In the genomic region with DNA sequence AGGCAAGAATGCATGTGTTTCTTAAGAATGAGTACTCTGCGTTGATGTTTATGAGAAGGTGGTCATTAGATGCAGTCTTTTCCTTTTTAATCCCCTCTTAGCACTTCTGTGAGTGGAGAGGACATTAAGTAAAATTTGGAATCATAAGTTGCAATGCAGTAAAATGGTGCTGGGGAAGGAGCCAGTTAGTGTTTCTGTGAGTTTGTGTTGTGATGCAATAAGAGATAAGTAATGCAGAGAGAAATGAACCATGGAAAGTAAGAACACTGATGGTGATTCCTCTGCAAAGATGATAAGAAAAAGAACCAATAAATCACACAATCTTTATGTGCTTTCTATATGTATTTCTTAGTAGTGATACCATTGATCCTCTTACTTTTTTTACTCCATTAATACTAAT, we compare ENCODE assay signal across 15 cellular contexts. TPM values are rescaled to one million over a fixed set of nuclear protein-coding genes. Genes with fewer than 3 reads are reported as not detected.
DNase-seq lines count a peak whose midpoint lies in the region; ATAC-seq and TF ChIP-seq lines count a peak whose summit lies in the region.
"Had no signal": no experiment of that assay in that cellular context is flagged by ENCODE, and none has a peak within 500 bp of the region (broad histone marks: within the 10 kb centered on the region; RNA-seq: fewer than 3 reads in every experiment).

No MANE protein-coding gene starts in this region.

- ATAC-seq in activated CD8-positive, alpha-beta T cell treated with anti-CD3 and anti-CD28 coated beads for 36 hours: no peak
- no peak for ATAC-seq in activated CD8-positive, alpha-beta T cell treated with anti-CD3 and anti-CD28 coated beads, Interleukin-2, amount 10 ng/mL, durations not matched to agents 7 days and 5 days

- H3K27me3 Mint-ChIP-seq in activated CD8-positive, alpha-beta T cell treated with anti-CD3 and anti-CD28 coated beads for 36 hours: no peaks in the 10 kb centered on the region
- no peaks in the 10 kb centered on the region for H3K27me3 Mint-ChIP-seq in activated CD8-positive, alpha-beta T cell treated with anti-CD3 and anti-CD28 coated beads, Interleukin-2, amount 10 ng/mL, durations not matched to agents 7 days and 5 days (ENCODE audit: low read depth)
- no peaks in the 10 kb centered on the region for H3K27me3 Mint-ChIP-seq in osteocyte (ENCODE audit: unreplicated experiment)

- POLR2A ChIA-PET in activated CD8-positive, alpha-beta T cell treated with anti-CD3 and anti-CD28 coated beads for 36 hours (lab: Charles Lee): no interaction called here
- POLR2A ChIA-PET in activated CD8-positive, alpha-beta T cell treated with anti-CD3 and anti-CD28 coated beads, Interleukin-2, amount 10 ng/mL, durations not matched to agents 7 days and 5 days (lab: Charles Lee): no interaction called here
- POLR2A ChIA-PET in HEK293T (lab: Yijun Ruan, JAX): no interaction called here

- H3K36me3 Mint-ChIP-seq in activated CD8-positive, alpha-beta T cell treated with anti-CD3 and anti-CD28 coated beads for 36 hours (ENCODE audit: low read depth): peaks cover 14% of the 10 kb centered on the region
- peaks cover 29% of the 10 kb centered on the region for H3K36me3 Mint-ChIP-seq in activated CD8-positive, alpha-beta T cell treated with anti-CD3 and anti-CD28 coated beads, Interleukin-2, amount 10 ng/mL, durations not matched to agents 7 days and 5 days (ENCODE audit: low read depth)
- H3K36me3 Mint-ChIP-seq in osteocyte (ENCODE audit: unreplicated experiment): peaks cover 23% of the 10 kb centered on the region

- no peak for DNase-seq in activated CD8-positive, alpha-beta T cell treated with anti-CD3 and anti-CD28 coated beads for 36 hours
- DNase-seq in activated CD8-positive, alpha-beta T cell treated with anti-CD3 and anti-CD28 coated beads, Interleukin-2, amount 10 ng/mL, durations not matched to agents 7 days and 5 days: no peak
- DNase-seq in fibroblast of peridontal ligament (ENCODE audit: extremely low read depth) (peak; percentile 35), osteocyte (ENCODE audit: extremely low spot score, unreplicated experiment) (no peak), NCI-H2107 treated with DMSO at 0.1 percent for 48 hours (lab: John Stamatoyannopoulos, UW; ENCODE audit: unreplicated experiment) (no peak), HEK293T (ENCODE audit: extremely low spot score) (no peak), NCI-H2196 (lab: John Stamatoyannopoulos, UW; ENCODE audit: unreplicated experiment) (no peak)
- DNase-seq: 8988T, KBM-7, NCI-H187 treated with DMSO at 0.1 percent for 48 hours, NCI-H2171, NCI-H510A, RPMI8226 had no signal

- CTCF ChIA-PET in activated CD8-positive, alpha-beta T cell treated with anti-CD3 and anti-CD28 coated beads for 36 hours (lab: Charles Lee): interaction anchor here (5.5 kb wide), 1 partner anchor 177 kb away, joined by 18 read pairs; no protein-coding TSS in a partner anchor
- CTCF ChIA-PET in activated CD8-positive, alpha-beta T cell treated with anti-CD3 and anti-CD28 coated beads, Interleukin-2, amount 10 ng/mL, durations not matched to agents 7 days and 5 days (lab: Charles Lee): no interaction called here
- CTCF ChIA-PET in HEK293T (lab: Yijun Ruan, JAX): no interaction called here

- no peaks in the 10 kb centered on the region for H3K9me3 Mint-ChIP-seq in activated CD8-positive, alpha-beta T cell treated with anti-CD3 and anti-CD28 coated beads for 36 hours
- no peaks in the 10 kb centered on the region for H3K9me3 Mint-ChIP-seq in activated CD8-positive, alpha-beta T cell treated with anti-CD3 and anti-CD28 coated beads, Interleukin-2, amount 10 ng/mL, durations not matched to agents 7 days and 5 days (ENCODE audit: insufficient read depth)
- H3K9me3 Mint-ChIP-seq in osteocyte (ENCODE audit: unreplicated experiment): no peaks in the 10 kb centered on the region

- H3K27ac Mint-ChIP-seq in activated CD8-positive, alpha-beta T cell treated with anti-CD3 and anti-CD28 coated beads for 36 hours: peak overlapping the region; percentile 46
- no peak overlapping the region for H3K27ac Mint-ChIP-seq in activated CD8-positive, alpha-beta T cell treated with anti-CD3 and anti-CD28 coated beads, Interleukin-2, amount 10 ng/mL, durations not matched to agents 7 days and 5 days
- peak overlapping the region; percentile 20 for H3K27ac Mint-ChIP-seq in osteocyte (ENCODE audit: unreplicated experiment)

- intact Hi-C loops in activated CD8-positive, alpha-beta T cell treated with anti-CD3 and anti-CD28 coated beads for 36 hours (cut with micrococcal nuclease): no loop called here

- no peak for TF ChIP-seq CTCF in activated CD8-positive, alpha-beta T cell treated with anti-CD3 and anti-CD28 coated beads for 36 hours (IDR thresholded peaks at IDR 0.05)
- TF ChIP-seq CTCF in VCaP (conservative IDR thresholded peaks at IDR 0.05) (no peak), osteocyte (IDR thresholded peaks at IDR 0.05) (no peak)

- H3K4me3 Mint-ChIP-seq in activated CD8-positive, alpha-beta T cell treated with anti-CD3 and anti-CD28 coated beads for 36 hours: no peak overlapping the region
- no peak overlapping the region for H3K4me3 Mint-ChIP-seq in activated CD8-positive, alpha-beta T cell treated with anti-CD3 and anti-CD28 coated beads, Interleukin-2, amount 10 ng/mL, durations not matched to agents 7 days and 5 days
- H3K4me3 Mint-ChIP-seq in osteocyte (ENCODE audit: unreplicated experiment): no peak overlapping the region

- H3K4me1 Mint-ChIP-seq in activated CD8-positive, alpha-beta T cell treated with anti-CD3 and anti-CD28 coated beads for 36 hours (ENCODE audit: low read depth): peaks cover 17% of the 10 kb centered on the region
- H3K4me1 Mint-ChIP-seq in activated CD8-positive, alpha-beta T cell treated with anti-CD3 and anti-CD28 coated beads, Interleukin-2, amount 10 ng/mL, durations not matched to agents 7 days and 5 days (ENCODE audit: low read depth): peaks cover 21% of the 10 kb centered on the region
- peaks cover 11% of the 10 kb centered on the region for H3K4me1 Mint-ChIP-seq in osteocyte (ENCODE audit: unreplicated experiment)

- H3K27ac ChIP-seq in VCaP: peak overlapping the region; percentile 49
- H3K27ac ChIP-seq: BLaER1 treated with 17β-estradiol and CSF1 and Interleukin-3, amounts not matched to agents 10 nM and 100 nM had no signal

TF ChIP-seq in HEK293T, 16 proteins besides CTCF, POLR2A, EP300 and RAD21:
- TF ChIP-seq FOXA1 (IDR thresholded peaks at IDR 0.05): no peak
- TF ChIP-seq SP1 (IDR thresholded peaks at IDR 0.05): no peak
- no peak for TF ChIP-seq ELF4 (IDR thresholded peaks at IDR 0.05)
- no peak for TF ChIP-seq ZNF384 (IDR thresholded peaks at IDR 0.05)
- TF ChIP-seq NFRKB (IDR thresholded peaks at IDR 0.05): no peak
- no peak for TF ChIP-seq LEF1 (IDR thresholded peaks at IDR 0.05; ENCODE audit: borderline replicate concordance)
- no peak for TF ChIP-seq FOXM1 (IDR thresholded peaks at IDR 0.05; ENCODE audit: borderline replicate concordance)
- TF ChIP-seq SUZ12 (IDR thresholded peaks at IDR 0.05): no peak
- no peak for TF ChIP-seq CTBP1 (IDR thresholded peaks at IDR 0.05; ENCODE audit: borderline replicate concordance)
- TF ChIP-seq BHLHE40 (IDR thresholded peaks at IDR 0.05; ENCODE audit: borderline replicate concordance): no peak
- TF ChIP-seq, protein P1, sequence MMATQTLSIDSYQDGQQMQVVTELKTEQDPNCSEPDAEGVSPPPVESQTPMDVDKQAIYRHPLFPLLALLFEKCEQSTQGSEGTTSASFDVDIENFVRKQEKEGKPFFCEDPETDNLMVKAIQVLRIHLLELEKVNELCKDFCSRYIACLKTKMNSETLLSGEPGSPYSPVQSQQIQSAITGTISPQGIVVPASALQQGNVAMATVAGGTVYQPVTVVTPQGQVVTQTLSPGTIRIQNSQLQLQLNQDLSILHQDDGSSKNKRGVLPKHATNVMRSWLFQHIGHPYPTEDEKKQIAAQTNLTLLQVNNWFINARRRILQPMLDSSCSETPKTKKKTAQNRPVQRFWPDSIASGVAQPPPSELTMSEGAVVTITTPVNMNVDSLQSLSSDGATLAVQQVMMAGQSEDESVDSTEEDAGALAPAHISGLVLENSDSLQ (IDR thresholded peaks at IDR 0.05): no peak
- no peak for TF ChIP-seq TARDBP (IDR thresholded peaks at IDR 0.05)
- TF ChIP-seq L3MBTL2 (conservative IDR thresholded peaks at IDR 0.05): no peak
- no peak for TF ChIP-seq ARNT (IDR thresholded peaks at IDR 0.05)
- no peak for TF ChIP-seq FOXK2 (IDR thresholded peaks at IDR 0.05)
- no peak for TF ChIP-seq HDGF (IDR thresholded peaks at IDR 0.05; ENCODE audit: borderline replicate concordance)

RNA-seq across cellular contexts. Expression of a gene that starts 20.0 kb away (rescaled TPM):
- total RNA-seq in activated CD8-positive, alpha-beta T cell treated with anti-CD3 and anti-CD28 coated beads for 36 hours: 10 to 100 TPM in 1 of 2 experiments, 1 to 10 TPM in 1; 9.7 to 10.1 TPM
- total RNA-seq in activated CD8-positive, alpha-beta T cell treated with anti-CD3 and anti-CD28 coated beads, Interleukin-2, amount 10 ng/mL, durations not matched to agents 7 days and 5 days: 10 to 100 TPM; 21.1 to 21.7 TPM
- total RNA-seq in osteocyte: 11.7 and 12.8 TPM in 2 replicates

RNA-seq across cellular contexts. Expression of a gene that starts 21.7 kb away (rescaled TPM):
- total RNA-seq in activated CD8-positive, alpha-beta T cell treated with anti-CD3 and anti-CD28 coated beads for 36 hours: 10 to 100 TPM; 46.7 to 50.2 TPM
- total RNA-seq in activated CD8-positive, alpha-beta T cell treated with anti-CD3 and anti-CD28 coated beads, Interleukin-2, amount 10 ng/mL, durations not matched to agents 7 days and 5 days: 10 to 100 TPM; 96.7 to 97.9 TPM
- 42.0 and 43.1 TPM in 2 replicates for total RNA-seq in osteocyte

RNA-seq across cellular contexts. Expression of a gene that starts 42.6 kb away (rescaled TPM):
- 10 to 100 TPM; 54.8 to 59.3 TPM for total RNA-seq in activated CD8-positive, alpha-beta T cell treated with anti-CD3 and anti-CD28 coated beads for 36 hours
- total RNA-seq in activated CD8-positive, alpha-beta T cell treated with anti-CD3 and anti-CD28 coated beads, Interleukin-2, amount 10 ng/mL, durations not matched to agents 7 days and 5 days: 10 to 100 TPM; 72.7 to 75.1 TPM
- 48.2 and 50.7 TPM in 2 replicates for total RNA-seq in osteocyte

RNA-seq across cellular contexts. Expression of a gene that starts 46.1 kb away (rescaled TPM):
- total RNA-seq in activated CD8-positive, alpha-beta T cell treated with anti-CD3 and anti-CD28 coated beads for 36 hours: 10 to 100 TPM; 22.8 to 22.9 TPM
- total RNA-seq in activated CD8-positive, alpha-beta T cell treated with anti-CD3 and anti-CD28 coated beads, Interleukin-2, amount 10 ng/mL, durations not matched to agents 7 days and 5 days: 10 to 100 TPM; 11.2 to 12.5 TPM
- total RNA-seq in osteocyte: 33.1 and 36.1 TPM in 2 replicates
